Comparison of ENCODE assay signal across 9 cellular contexts in genomic region chr9:2837915-2838314, GRCh38. TPM values are rescaled to one million over a fixed set of nuclear protein-coding genes. Genes with fewer than 3 reads are reported as not detected.
DNase-seq lines count a peak whose midpoint lies in the region; ATAC-seq and TF ChIP-seq lines count a peak whose summit lies in the region.
"Had no signal": no experiment of that assay in that cellular context is flagged by ENCODE, and none has a peak within 500 bp of the region (broad histone marks: within the 10 kb centered on the region; RNA-seq: fewer than 3 reads in every experiment).

No MANE protein-coding gene starts in this region.

- H3K36me3 ChIP-seq in left ventricle myocardium inferior (peaks cover 39% of the 10 kb centered on the region), testis (ENCODE audit: low read depth, missing control alignments) (no peaks in the 10 kb centered on the region)
- H3K36me3 ChIP-seq in naive thymus-derived CD4-positive, alpha-beta T cell (ENCODE audit: control insufficient read depth in 2 of 3, insufficient read depth in 3 of 3, low read length in 3 of 3), result peaks cover 4 to 39% (median 16%) of the 10 kb centered on the region in 3 experiments

- H3K27me3 ChIP-seq in left ventricle myocardium inferior (ENCODE audit: low read depth) (no peaks in the 10 kb centered on the region), testis (no peaks in the 10 kb centered on the region)
- H3K27me3 ChIP-seq in naive thymus-derived CD4-positive, alpha-beta T cell (ENCODE audit: control insufficient read depth in 2 of 2, insufficient read depth in 2 of 2, low read length in 2 of 2), result no peaks in the 10 kb centered on the region

- peaks cover 46% of the 10 kb centered on the region for H3K36me3 Mint-ChIP-seq in activated CD4-positive, alpha-beta T cell treated with anti-CD3 and anti-CD28 coated beads for 36 hours (ENCODE audit: low read depth)
- H3K36me3 Mint-ChIP-seq in naive thymus-derived CD4-positive, alpha-beta T cell, result peaks cover 12 to 39% (median 26%) of the 10 kb centered on the region in 5 donors

- intact Hi-C loops in activated CD4-positive, alpha-beta T cell treated with anti-CD3 and anti-CD28 coated beads for 36 hours (cut with DNase I, micrococcal nuclease), result loop anchor here in 1 of 2 experiments (5.0 to 10.0 kb wide), 2 partner anchors 36 to 703 kb away; no protein-coding TSS in a partner anchor
- intact Hi-C loops in left ventricle myocardium inferior (cut with micrococcal nuclease), result no loop called here
- intact Hi-C loops in testis (cut with DNase I; ENCODE audit: low total_unique reads), result no loop called here
- intact Hi-C loops in naive thymus-derived CD4-positive, alpha-beta T cell (cut with micrococcal nuclease), result loop anchor here (5.0 to 10.0 kb wide), 2 partner anchors 593 to 706 kb away; no protein-coding TSS in a partner anchor

- TF ChIP-seq CTCF in VCaP (conservative IDR thresholded peaks at IDR 0.05) (peak; percentile 68), left ventricle myocardium inferior (IDR thresholded peaks at IDR 0.05; ENCODE audit: borderline replicate concordance) (peak; percentile 61), testis (IDR thresholded peaks at IDR 0.05) (peak; percentile 20 to 35 (median 22))

- no peak overlapping the region for H3K4me3 Mint-ChIP-seq in activated CD4-positive, alpha-beta T cell treated with anti-CD3 and anti-CD28 coated beads for 36 hours
- H3K4me3 Mint-ChIP-seq in naive thymus-derived CD4-positive, alpha-beta T cell, result no peak overlapping the region
- H3K4me3 Mint-ChIP-seq: activated CD4-positive, alpha-beta memory T cell treated with anti-CD3 and anti-CD28 coated beads for 36 hours had no signal

- no peaks in the 10 kb centered on the region for H3K9me3 Mint-ChIP-seq in activated CD4-positive, alpha-beta T cell treated with anti-CD3 and anti-CD28 coated beads for 36 hours (ENCODE audit: low read depth)
- H3K9me3 Mint-ChIP-seq in naive thymus-derived CD4-positive, alpha-beta T cell, result no peaks in the 10 kb centered on the region
- H3K9me3 Mint-ChIP-seq: activated CD4-positive, alpha-beta memory T cell treated with anti-CD3 and anti-CD28 coated beads for 36 hours had no signal

- DNase-seq in activated CD4-positive, alpha-beta T cell treated with anti-CD3 and anti-CD28 coated beads for 36 hours, result no peak
- DNase-seq in activated CD4-positive, alpha-beta T cell treated with anti-CD3 and anti-CD28 coated beads, Interleukin-2, amount 50 U/mL, for 48 hours, result no peak
- no peak for DNase-seq in left ventricle myocardium inferior
- DNase-seq in testis, result no peak
- DNase-seq in naive thymus-derived CD4-positive, alpha-beta T cell, result no peak
- DNase-seq in UCSD-AML1 (lab: John Stamatoyannopoulos, UW; ENCODE audit: unreplicated experiment), result no peak
- DNase-seq: activated CD4-positive, alpha-beta memory T cell treated with anti-CD3 and anti-CD28 coated beads for 36 hours had no signal

- CTCF ChIA-PET in activated CD4-positive, alpha-beta T cell treated with anti-CD3 and anti-CD28 coated beads for 36 hours (lab: Charles Lee), result interaction anchor here (0.6 kb wide), 1 partner anchor 684 kb away, joined by 3 read pairs; no protein-coding TSS in a partner anchor
- CTCF ChIA-PET in naive thymus-derived CD4-positive, alpha-beta T cell (lab: Charles Lee), result no interaction called here

- H3K4me3 ChIP-seq in left ventricle myocardium inferior (peak overlapping the region; percentile 46), testis (no peak overlapping the region)
- no peak overlapping the region for H3K4me3 ChIP-seq in naive thymus-derived CD4-positive, alpha-beta T cell (ENCODE audit: low read length)

- H3K27ac ChIP-seq in VCaP (no peak overlapping the region; the same call in 1 of the 2 replicates), left ventricle myocardium inferior (replicated peaks) (peak overlapping the region; percentile 59), testis (peak overlapping the region; percentile 8 to 60)
- H3K27ac ChIP-seq in naive thymus-derived CD4-positive, alpha-beta T cell (ENCODE audit: low read depth, low read length), result no peak overlapping the region

- WGBS in testis, 2 donors, result 28 to 32% methylated on average over 1 of the region's 1 CpG

- peaks cover 15% of the 10 kb centered on the region for H3K4me1 Mint-ChIP-seq in activated CD4-positive, alpha-beta T cell treated with anti-CD3 and anti-CD28 coated beads for 36 hours
- H3K4me1 Mint-ChIP-seq in naive thymus-derived CD4-positive, alpha-beta T cell, result peaks cover 9 to 27% (median 18%) of the 10 kb centered on the region in 7 donors

- H3K9me3 ChIP-seq in left ventricle myocardium inferior (replicated peaks) (no peaks in the 10 kb centered on the region), testis (no peaks in the 10 kb centered on the region)
- no peaks in the 10 kb centered on the region for H3K9me3 ChIP-seq in naive thymus-derived CD4-positive, alpha-beta T cell (ENCODE audit: control insufficient read depth in 2 of 3, low read length in 3 of 3)

- no peak for TF ChIP-seq POLR2A in testis (IDR thresholded peaks at IDR 0.05)

- H3K4me1 ChIP-seq in left ventricle myocardium inferior (peaks cover 61% of the 10 kb centered on the region), testis (peaks cover 27% of the 10 kb centered on the region)
- H3K4me1 ChIP-seq in naive thymus-derived CD4-positive, alpha-beta T cell (ENCODE audit: control insufficient read depth in 2 of 2, insufficient read depth in 2 of 2, low read length in 2 of 2), result peaks cover 8 to 12% of the 10 kb centered on the region in 2 donors

- H3K27ac Mint-ChIP-seq in activated CD4-positive, alpha-beta T cell treated with anti-CD3 and anti-CD28 coated beads for 36 hours, result peak overlapping the region; percentile 77
- peak overlapping the region in 2 of 9 donors; percentile 37 to 69 for H3K27ac Mint-ChIP-seq in naive thymus-derived CD4-positive, alpha-beta T cell

- ATAC-seq in activated CD4-positive, alpha-beta T cell treated with anti-CD3 and anti-CD28 coated beads for 36 hours, result no peak
- no peak for ATAC-seq in naive thymus-derived CD4-positive, alpha-beta T cell
- ATAC-seq in HG02852 (IDR thresholded peaks at IDR 0.05; ENCODE audit: unreplicated experiment), result no peak

- no peaks in the 10 kb centered on the region for H3K27me3 Mint-ChIP-seq in activated CD4-positive, alpha-beta T cell treated with anti-CD3 and anti-CD28 coated beads for 36 hours
- H3K27me3 Mint-ChIP-seq in naive thymus-derived CD4-positive, alpha-beta T cell, result no peaks in the 10 kb centered on the region
- H3K27me3 Mint-ChIP-seq: activated CD4-positive, alpha-beta memory T cell treated with anti-CD3 and anti-CD28 coated beads for 36 hours had no signal

- POLR2A ChIA-PET in activated CD4-positive, alpha-beta T cell treated with anti-CD3 and anti-CD28 coated beads for 36 hours (lab: Charles Lee), result no interaction called here
- POLR2A ChIA-PET in naive thymus-derived CD4-positive, alpha-beta T cell (lab: Charles Lee), result no interaction called here

RNA-seq across cellular contexts. Expression of gene PUM3, which starts 6.0 kb away (rescaled TPM):
- 100 to 1,000 TPM; 111 to 112 TPM for total RNA-seq in activated CD4-positive, alpha-beta T cell treated with anti-CD3 and anti-CD28 coated beads for 36 hours
- total RNA-seq in left ventricle myocardium inferior (15.1 TPM), testis (10 to 100 TPM; 49.9 to 72.0 TPM)
- polyA plus RNA-seq in testis (ENCODE audit: insufficient read depth, low read depth, low replicate concordance), result 17.6 TPM
- total RNA-seq in naive thymus-derived CD4-positive, alpha-beta T cell, result 10 to 100 TPM; 33.6 to 68.3 (median 36.5) TPM
- polyA plus RNA-seq in naive thymus-derived CD4-positive, alpha-beta T cell, result 10 to 100 TPM; 16.5 to 24.8 TPM

Comparison
In these comparisons a context has a peak if more than half of its experiments do, and no peak if none do; other contexts are left out.
1. H3K27ac ChIP-seq: peak in left ventricle myocardium inferior (single experiment) and testis (2 of 2); none in VCaP (single experiment) and naive thymus-derived CD4-positive, alpha-beta T cell (single experiment).
2. intact Hi-C loops: an anchor here in naive thymus-derived CD4-positive, alpha-beta T cell (5.0 to 10.0 kb wide); none called in left ventricle myocardium inferior and testis.
3. Peak in every context shown above with its lines, with median percentiles within 50 percentile points of each other: CTCF ChIP-seq.